Comparison of ENCODE assay signal across 1 cellular context in genomic region chr19:38619361-38620174, GRCh38.
TF ChIP-seq lines count a peak whose summit lies in the region.

No MANE protein-coding gene starts in this region.

TF ChIP-seq in HepG2, 621 proteins besides CTCF, POLR2A, EP300 and RAD21:
- TF ChIP-seq ZNF770 (CRISPR knock-in tag; IDR thresholded peaks at IDR 0.05) (0 out of 2 replicates have a peak, but pooled peaks have one; percentile 1), HDAC1 (CRISPR knock-in tag; IDR thresholded peaks at IDR 0.05) (peak; percentile 42; the same call in 1 of the 2 replicates), ZNF784 (CRISPR knock-in tag; IDR thresholded peaks at IDR 0.05; ENCODE audit: borderline replicate concordance) (0 out of 2 replicates have a peak, but pooled peaks have one; percentile 4), UBTF (CRISPR knock-in tag; IDR thresholded peaks at IDR 0.05) (peak; percentile 9), PAWR (CRISPR knock-in tag; IDR thresholded peaks at IDR 0.05; ENCODE audit: borderline replicate concordance) (0 out of 2 replicates have a peak, but pooled peaks have one; percentile 54), ZNF230 (CRISPR knock-in tag; IDR thresholded peaks at IDR 0.05) (peak; percentile 57; the same call in 1 of the 2 replicates), ASH2L (IDR thresholded peaks at IDR 0.05; ENCODE audit: insufficient read length, low read depth, low read length) (peak; percentile 4), GABPB1 (CRISPR knock-in tag; IDR thresholded peaks at IDR 0.05) (0 out of 2 replicates have a peak, but pooled peaks have one; percentile 1), ZNF839 (CRISPR knock-in tag; IDR thresholded peaks at IDR 0.05; ENCODE audit: borderline replicate concordance) (no peak), NR2C2 (CRISPR knock-in tag; IDR thresholded peaks at IDR 0.05; ENCODE audit: borderline replicate concordance) (no peak; the same call in 1 of the 2 replicates), ZNF407 (CRISPR knock-in tag; IDR thresholded peaks at IDR 0.05; ENCODE audit: not compliant biosample characterization) (peak; percentile 72), ZNF280D (CRISPR knock-in tag; IDR thresholded peaks at IDR 0.05) (0 out of 2 replicates have a peak, but pooled peaks have one; percentile 33), ZSCAN22 (CRISPR knock-in tag; IDR thresholded peaks at IDR 0.05) (no peak), CCDC6 (CRISPR knock-in tag; IDR thresholded peaks at IDR 0.05) (peak; percentile 16; the same call in 1 of the 2 replicates)
